9 cellular contexts compared by ENCODE assay signal in the genomic region with DNA sequence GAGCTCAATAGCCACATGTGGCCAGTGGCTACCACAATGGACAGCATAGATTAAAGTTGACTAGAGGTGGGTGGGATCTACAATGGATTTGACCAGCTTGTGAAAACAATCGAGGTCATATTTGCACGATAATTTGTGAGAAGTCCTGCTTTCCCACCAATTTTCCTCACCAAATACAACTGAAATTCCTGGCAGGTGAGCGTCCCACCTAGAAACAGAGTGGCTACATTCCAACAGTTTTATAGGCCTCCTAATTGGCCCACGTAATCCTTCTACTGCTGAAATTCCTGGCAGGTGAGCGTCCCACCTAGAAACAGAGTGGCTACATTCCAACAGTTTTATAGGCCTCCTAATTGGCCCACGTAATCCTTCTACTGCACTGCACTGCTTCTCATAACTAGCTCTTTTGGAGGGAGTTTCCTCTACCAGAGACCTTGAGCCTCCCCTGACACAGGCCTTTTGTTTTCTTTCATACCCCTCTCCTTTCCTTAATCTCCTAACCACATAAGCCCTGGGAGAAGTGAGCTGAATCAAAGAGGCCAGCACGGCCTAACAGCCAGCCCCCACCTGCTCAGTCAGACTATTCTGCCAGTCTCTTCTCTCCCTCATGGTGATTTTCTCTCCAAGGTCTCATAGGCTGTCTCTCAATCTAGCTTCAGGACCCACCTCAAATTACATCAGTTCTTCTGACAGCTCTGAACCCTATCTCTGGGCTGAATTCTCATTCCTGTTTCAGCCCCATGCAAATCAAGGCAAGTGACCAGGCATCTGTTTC.
A peak's percentile ranks its signal among the peaks of the same experiment; 100 is the strongest.
DNase-seq lines count a peak whose midpoint lies in the region; ATAC-seq, FAIRE-seq and TF ChIP-seq lines count a peak whose summit lies in the region.
"Had no signal": no experiment of that assay in that cellular context is flagged by ENCODE, and none has a peak within 500 bp of the region (broad histone marks: within the 10 kb centered on the region; RNA-seq: fewer than 3 reads in every experiment).

No MANE protein-coding gene starts in this region.

- H3K4me3 ChIP-seq in GM12878, result peak overlapping the region; percentile 22; the same call in 1 of the 2 replicates

- H3K27me3 ChIP-seq in GM12878 (replicated peaks in 1 of 2; ENCODE audit: control insufficient read depth in 2 of 2, insufficient read depth in 2 of 2, low read length in 1 of 2), result no peaks in the 10 kb centered on the region

- peak overlapping the region; percentile 62; the same call in 1 of the 2 replicates for H3K9ac ChIP-seq in GM12878 (ENCODE audit: control insufficient read depth, insufficient read depth, low read length)

- H3K36me3 Mint-ChIP-seq in activated CD4-positive, alpha-beta T cell treated with anti-CD3 and anti-CD28 coated beads for 36 hours (ENCODE audit: low read depth), result no peaks in the 10 kb centered on the region

- POLR2A ChIA-PET in GM12878 (lab: Charles Lee), result interaction anchor here (0.7 to 3.9 kb wide), 11 partner anchors 9 to 103 kb away, joined by 3 to 15 read pairs (median 5); a partner anchor contains a TSS
- POLR2A ChIA-PET in activated CD4-positive, alpha-beta T cell treated with anti-CD3 and anti-CD28 coated beads for 36 hours (lab: Charles Lee), result interaction anchor here (0.6 kb wide), 1 partner anchor 14 kb away, joined by 3 read pairs; no protein-coding TSS in a partner anchor

- no peaks in the 10 kb centered on the region for H4K20me1 ChIP-seq in GM12878 (ENCODE audit: control insufficient read depth, insufficient read depth)

- in situ Hi-C loops in GM12878 (cut with MboI), result no loop called here

- peaks cover 50% of the 10 kb centered on the region for H3K4me1 ChIP-seq in GM12878 (ENCODE audit: control insufficient read depth, insufficient read depth, low read length)

- 59% methylated on average over 7 of the region's 7 CpGs for WGBS in GM12878 (ENCODE audit: insufficient coverage, insufficient replicate concordance, low lambda C conversion rate, missing lambda C conversion rate)

- H3K36me3 ChIP-seq in GM12878 (ENCODE audit: control insufficient read depth in 2 of 2, insufficient read depth in 2 of 2, low read length in 1 of 2), result no peaks in the 10 kb centered on the region; a peak in 1 of 4 replicates

- SMC1A ChIA-PET in GM12878 (lab: Charles Lee; ENCODE audit: uncharacterized antibody, unreplicated experiment), result interaction anchor here (0.8 to 20.9 kb wide), 15 partner anchors 10 to 99 kb away, joined by 3 to 380 read pairs (median 10); a partner anchor contains a TSS

- TF ChIP-seq CTCF in 22Rv1 (IDR thresholded peaks at IDR 0.05), result no peak
- TF ChIP-seq CTCF in GM12878 (IDR thresholded peaks at IDR 0.05 in 2 of 3, conservative IDR thresholded peaks at IDR 0.05 in 1 of 3; ENCODE audit: control insufficient read depth in 2 of 3, extremely low read depth in 1 of 3, insufficient read depth in 1 of 3, low read depth in 3 of 3, low read length in 3 of 3), result no peak

- H3K9me3 Mint-ChIP-seq in activated CD4-positive, alpha-beta T cell treated with anti-CD3 and anti-CD28 coated beads for 36 hours (ENCODE audit: low read depth), result no peaks in the 10 kb centered on the region

- CTCF ChIA-PET in GM12878 (lab: Yijun Ruan, JAX), result interaction anchor here (0.6 to 4.3 kb wide), 13 partner anchors 9 to 754 kb away, joined by 3 to 20 read pairs (median 6); no protein-coding TSS in a partner anchor
- CTCF ChIA-PET in activated CD4-positive, alpha-beta T cell treated with anti-CD3 and anti-CD28 coated beads for 36 hours (lab: Charles Lee), result interaction anchor here (0.6 to 4.0 kb wide), 7 partner anchors 9 to 118 kb away, joined by 3 to 34 read pairs (median 4); no protein-coding TSS in a partner anchor

- H3K27me3 Mint-ChIP-seq in activated CD4-positive, alpha-beta T cell treated with anti-CD3 and anti-CD28 coated beads for 36 hours, result no peaks in the 10 kb centered on the region

- BruUV-seq in GM12878 (replicated peaks; lab: Mats Ljungman, UMichigan), result TSS peak; percentile 59

- 0 out of 2 replicates have a peak, but pooled peaks have one; percentile 2 for TF ChIP-seq RAD21 in GM12878 (IDR thresholded peaks at IDR 0.05; ENCODE audit: insufficient read depth, low read depth, low read length)

- peak overlapping the region; percentile 70 for H3K4me2 ChIP-seq in GM12878 (ENCODE audit: control insufficient read depth, insufficient read depth)

- H2AFZ ChIP-seq in GM12878 (ENCODE audit: control insufficient read depth, low read depth, low read length), result peak overlapping the region; percentile 61

- ATAC-seq in GM19324 (IDR thresholded peaks at IDR 0.05; ENCODE audit: low FRiP score, unreplicated experiment), result peak; percentile 59
- ATAC-seq in HG03103 (IDR thresholded peaks at IDR 0.05; ENCODE audit: low read depth, unreplicated experiment), result peak; percentile 34
- ATAC-seq in GM12878, result peak; percentile 39
- ATAC-seq in activated CD4-positive, alpha-beta T cell treated with anti-CD3 and anti-CD28 coated beads for 36 hours, result no peak

- FAIRE-seq in GM12878 (lab: Jason Lieb, UNC), result no peak

- H3K27ac ChIP-seq in 22Rv1 (peak overlapping the region; percentile 51), GM12878 (ENCODE audit: control insufficient read depth, insufficient read depth) (peak overlapping the region; percentile 67)

- no peak overlapping the region for H3K4me3 Mint-ChIP-seq in activated CD4-positive, alpha-beta T cell treated with anti-CD3 and anti-CD28 coated beads for 36 hours

- intact Hi-C loops in GM12878 (cut with micrococcal nuclease; ENCODE audit: unreplicated experiment), result loop anchor here (5.0 kb wide), 1 partner anchor 142 kb away; no protein-coding TSS in a partner anchor
- intact Hi-C loops in activated CD4-positive, alpha-beta T cell treated with anti-CD3 and anti-CD28 coated beads for 36 hours (cut with DNase I, micrococcal nuclease), result loop anchor here in 1 of 2 experiments (5.0 to 10.0 kb wide), 2 partner anchors 182 to 1005 kb away; a partner anchor contains a TSS

- RAD21 ChIA-PET in GM12878 (lab: Charles Lee; ENCODE audit: unreplicated experiment), result interaction anchor here (0.7 to 3.2 kb wide), 15 partner anchors 8 to 184 kb away, joined by 3 to 21 read pairs (median 6); a partner anchor contains a TSS

- TF ChIP-seq EP300 in GM12878 (IDR thresholded peaks at IDR 0.05; ENCODE audit: borderline replicate concordance in 1 of 2, control insufficient read depth in 1 of 2, low read depth in 2 of 2, low read length in 2 of 2), result no peak

- DNase-seq in GM12878 (ENCODE audit: low read depth, low spot score) (peak; percentile 73), NCI-H748 (lab: John Stamatoyannopoulos, UW; ENCODE audit: unreplicated experiment) (no peak), activated gamma-delta T cell treated with Interleukin-2 at 50 U/mL for 16 hours (no peak), GM19240 (ENCODE audit: insufficient read length, low spot score) (no peak)
- DNase-seq in activated CD4-positive, alpha-beta T cell treated with anti-CD3 and anti-CD28 coated beads for 36 hours, result no peak
- DNase-seq: activated naive CD4-positive, alpha-beta T cell treated with anti-CD3 and anti-CD28 coated beads, Interleukin-2, amount 50 U/mL, for 16 hours had no signal

- H3K9me3 ChIP-seq in GM12878 (replicated peaks; ENCODE audit: control insufficient read depth, insufficient read depth, low read length), result no peaks in the 10 kb centered on the region; the same call in 1 of the 3 replicates

- peaks cover 40% of the 10 kb centered on the region for H3K4me1 Mint-ChIP-seq in activated CD4-positive, alpha-beta T cell treated with anti-CD3 and anti-CD28 coated beads for 36 hours

- TF ChIP-seq POLR2A in GM12878 (IDR thresholded peaks at IDR 0.05; ENCODE audit: low read depth, low read length), result no peak

- peaks cover 10% of the 10 kb centered on the region for H3K79me2 ChIP-seq in GM12878 (ENCODE audit: control insufficient read depth, insufficient read depth, low read length)

- no peak overlapping the region for H3K27ac Mint-ChIP-seq in activated CD4-positive, alpha-beta T cell treated with anti-CD3 and anti-CD28 coated beads for 36 hours

TF ChIP-seq in GM12878, 131 proteins besides CTCF, POLR2A, EP300 and RAD21 (continues in another document):
- TF ChIP-seq IKZF1 (conservative IDR thresholded peaks at IDR 0.05) (peak; percentile 38; the same call in 1 of the 2 replicates), SUZ12 (IDR thresholded peaks at IDR 0.05; ENCODE audit: unreplicated experiment) (no peak), SP1 (IDR thresholded peaks at IDR 0.05; ENCODE audit: low read depth, low read length) (no peak), CBFB (IDR thresholded peaks at IDR 0.05; ENCODE audit: low read depth) (0 out of 2 replicates have a peak, but pooled peaks have one; percentile 45)
- TF ChIP-seq, protein P1, sequence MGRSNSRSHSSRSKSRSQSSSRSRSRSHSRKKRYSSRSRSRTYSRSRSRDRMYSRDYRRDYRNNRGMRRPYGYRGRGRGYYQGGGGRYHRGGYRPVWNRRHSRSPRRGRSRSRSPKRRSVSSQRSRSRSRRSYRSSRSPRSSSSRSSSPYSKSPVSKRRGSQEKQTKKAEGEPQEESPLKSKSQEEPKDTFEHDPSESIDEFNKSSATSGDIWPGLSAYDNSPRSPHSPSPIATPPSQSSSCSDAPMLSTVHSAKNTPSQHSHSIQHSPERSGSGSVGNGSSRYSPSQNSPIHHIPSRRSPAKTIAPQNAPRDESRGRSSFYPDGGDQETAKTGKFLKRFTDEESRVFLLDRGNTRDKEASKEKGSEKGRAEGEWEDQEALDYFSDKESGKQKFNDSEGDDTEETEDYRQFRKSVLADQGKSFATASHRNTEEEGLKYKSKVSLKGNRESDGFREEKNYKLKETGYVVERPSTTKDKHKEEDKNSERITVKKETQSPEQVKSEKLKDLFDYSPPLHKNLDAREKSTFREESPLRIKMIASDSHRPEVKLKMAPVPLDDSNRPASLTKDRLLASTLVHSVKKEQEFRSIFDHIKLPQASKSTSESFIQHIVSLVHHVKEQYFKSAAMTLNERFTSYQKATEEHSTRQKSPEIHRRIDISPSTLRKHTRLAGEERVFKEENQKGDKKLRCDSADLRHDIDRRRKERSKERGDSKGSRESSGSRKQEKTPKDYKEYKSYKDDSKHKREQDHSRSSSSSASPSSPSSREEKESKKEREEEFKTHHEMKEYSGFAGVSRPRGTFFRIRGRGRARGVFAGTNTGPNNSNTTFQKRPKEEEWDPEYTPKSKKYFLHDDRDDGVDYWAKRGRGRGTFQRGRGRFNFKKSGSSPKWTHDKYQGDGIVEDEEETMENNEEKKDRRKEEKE (IDR thresholded peaks at IDR 0.05), result no peak
